Comparison of ENCODE assay signal across 9 cellular contexts in the genomic region with DNA sequence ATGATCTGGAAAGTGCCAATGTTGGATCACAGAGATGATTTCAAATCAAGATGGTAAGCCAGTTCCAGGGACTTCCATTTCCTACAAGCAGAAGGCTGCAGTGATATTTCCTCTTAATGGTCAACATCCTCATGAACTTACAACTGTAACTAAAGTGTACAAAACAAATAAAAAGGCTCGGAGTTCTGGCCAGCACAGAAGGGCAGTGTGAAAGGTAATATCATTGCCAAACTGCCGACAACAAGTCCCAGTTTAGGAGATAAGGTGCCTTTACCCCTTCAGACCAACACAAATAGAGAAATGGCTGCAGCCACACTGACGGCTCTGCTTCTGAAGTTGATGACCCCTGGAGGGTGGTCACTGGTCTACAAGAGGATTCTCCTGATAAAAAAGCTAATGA.
A peak's percentile ranks its signal among the peaks of the same experiment; 100 is the strongest.
DNase-seq lines count a peak whose midpoint lies in the region; ATAC-seq and TF ChIP-seq lines count a peak whose summit lies in the region.
"Had no signal": no experiment of that assay in that cellular context is flagged by ENCODE, and none has a peak within 500 bp of the region (broad histone marks: within the 10 kb centered on the region; RNA-seq: fewer than 3 reads in every experiment).

No MANE protein-coding gene starts in this region.

- TF ChIP-seq CTCF in Calu3 (IDR thresholded peaks at IDR 0.05; ENCODE audit: unreplicated experiment) (no peak), OCI-LY7 (conservative IDR thresholded peaks at IDR 0.05; ENCODE audit: low read length) (no peak), osteocyte (IDR thresholded peaks at IDR 0.05) (no peak), omental fat pad (IDR thresholded peaks at IDR 0.05) (no peak), H9 (conservative IDR thresholded peaks at IDR 0.05) (no peak)

- H3K56ac ChIP-seq in H9 (ENCODE audit: insufficient read length, low read depth, low read length) = no peak overlapping the region

- ATAC-seq in omental fat pad (ENCODE audit: low FRiP score) = no peak

- H3K9me2 ChIP-seq in OCI-LY7 (ENCODE audit: insufficient read depth, low read length) = no peaks in the 10 kb centered on the region

- H3K27ac Mint-ChIP-seq in Calu3 (ENCODE audit: unreplicated experiment) (peak overlapping the region; percentile 86), osteocyte (ENCODE audit: unreplicated experiment) (peak overlapping the region; percentile 91), H9 (no peak overlapping the region)

- no peak overlapping the region for H2BK5ac ChIP-seq in H9 (ENCODE audit: insufficient read length, low read length)

- H4K8ac ChIP-seq in H9 (replicated peaks; ENCODE audit: insufficient read length, low read depth, low read length) = no peak overlapping the region

- H3K9me3 Mint-ChIP-seq in Calu3 (ENCODE audit: low read depth, unreplicated experiment) (no peaks in the 10 kb centered on the region), osteocyte (ENCODE audit: unreplicated experiment) (no peaks in the 10 kb centered on the region), H9 (no peaks in the 10 kb centered on the region)

- no peak overlapping the region for H2BK12ac ChIP-seq in H9 (ENCODE audit: insufficient read length, low read depth, low read length)

- H2BK15ac ChIP-seq in H9 (ENCODE audit: low read depth, low read length) = no peak overlapping the region

- H3K4me1 ChIP-seq in OCI-LY7 (ENCODE audit: insufficient read depth, low read length, poor library complexity, severe bottlenecking) = peaks cover 100% of the 10 kb centered on the region
- H3K4me1 ChIP-seq in H9 (ENCODE audit: insufficient read depth, low read length) = peaks cover 7% of the 10 kb centered on the region

- no peaks in the 10 kb centered on the region for H3K27me3 Mint-ChIP-seq in Calu3 (ENCODE audit: unreplicated experiment)
- H3K27me3 Mint-ChIP-seq in osteocyte (ENCODE audit: unreplicated experiment) = no peaks in the 10 kb centered on the region
- no peaks in the 10 kb centered on the region for H3K27me3 Mint-ChIP-seq in H9 (ENCODE audit: low read depth)

- H2AFZ ChIP-seq in OCI-LY7 (ENCODE audit: low read length) = no peak overlapping the region
- no peak overlapping the region for H2AFZ ChIP-seq in H9 (ENCODE audit: low read length)

- no peak overlapping the region for H3K23ac ChIP-seq in H9 (ENCODE audit: insufficient read length, low read depth, low read length)

- no peaks in the 10 kb centered on the region for H3K27me3 ChIP-seq in H9 (ENCODE audit: insufficient read depth, low read length)

- no peak overlapping the region for H2BK120ac ChIP-seq in H9 (ENCODE audit: low read depth, low read length, poor library complexity, severe bottlenecking)

- in situ Hi-C loops in G401 (cut with HindIII; ENCODE audit: low sequenced_read_pairs) = no loop called here

- no peaks in the 10 kb centered on the region for H3K9me3 ChIP-seq in OCI-LY7 (ENCODE audit: low read length)
- no peaks in the 10 kb centered on the region for H3K9me3 ChIP-seq in H9 (ENCODE audit: control insufficient read depth, low read depth, low read length)

- WGBS in H9 (ENCODE audit: extremely low coverage, insufficient read length, low lambda C conversion rate) = no CpG with 5 or more reads among the region's 3 CpGs

- POLR2A ChIA-PET in OCI-LY7 (lab: Charles Lee) = interaction anchor here (0.6 kb wide), 1 partner anchor 16 kb away, joined by 3 read pairs; no protein-coding TSS in a partner anchor

- H4K5ac ChIP-seq in H9 (ENCODE audit: insufficient read length, low read depth, low read length) = no peak overlapping the region

- BruUV-seq in Calu3 (replicated peaks; lab: Mats Ljungman, UMichigan) = no TSS peak
- no TSS peak for BruUV-seq in OCI-LY7 (replicated peaks; lab: Mats Ljungman, UMichigan)

- no peak overlapping the region for H3K18ac ChIP-seq in H9 (ENCODE audit: insufficient read length, low read depth, low read length)

- CTCF ChIA-PET in Calu3 (lab: Charles Lee) = interaction anchor here (1.3 kb wide), 1 partner anchor 206 kb away, joined by 3 read pairs; no protein-coding TSS in a partner anchor
- CTCF ChIA-PET in OCI-LY7 (lab: Charles Lee; ENCODE audit: unreplicated experiment) = no interaction called here

- H3K4me2 ChIP-seq in OCI-LY7 (ENCODE audit: low read length) (peak overlapping the region; percentile 52), H9 (ENCODE audit: insufficient read depth, insufficient read length, low read length) (no peak overlapping the region)

- DNase-seq in Calu3 = no peak
- no peak for DNase-seq in OCI-LY7 (ENCODE audit: low spot score)
- DNase-seq in epithelial cell of prostate (ENCODE audit: low read depth, low spot score) = no peak
- no peak for DNase-seq in osteocyte (ENCODE audit: extremely low spot score, unreplicated experiment)
- DNase-seq in omental fat pad (ENCODE audit: low spot score) = no peak
- DNase-seq in cortex of kidney (lab: John Stamatoyannopoulos, UW) = no peak
- DNase-seq in H9 = no peak
- no peak for DNase-seq in G401 (ENCODE audit: low spot score)
- DNase-seq: occipital lobe had no signal

- H3K4ac ChIP-seq in H9 (ENCODE audit: low read depth, low read length) = no peak overlapping the region

- intact Hi-C loops in Calu3 (cut with micrococcal nuclease; ENCODE audit: unreplicated experiment) (no loop called here), OCI-LY7 (cut with micrococcal nuclease; ENCODE audit: unreplicated experiment) (no loop called here)

- H3K4me3 Mint-ChIP-seq in Calu3 (ENCODE audit: low read depth, unreplicated experiment) (peak overlapping the region; percentile 52), osteocyte (ENCODE audit: unreplicated experiment) (peak overlapping the region; percentile 57), H9 (no peak overlapping the region)

- H4K20me1 ChIP-seq in OCI-LY7 (ENCODE audit: insufficient read depth, low read length) (peaks cover 77% of the 10 kb centered on the region), H9 (ENCODE audit: control insufficient read depth, insufficient read depth, insufficient read length) (no peaks in the 10 kb centered on the region)

- H3K79me2 ChIP-seq in OCI-LY7 (ENCODE audit: insufficient read depth, low read depth, low read length) (peaks cover 100% of the 10 kb centered on the region), H9 (ENCODE audit: insufficient read depth, low read length) (no peaks in the 10 kb centered on the region)

- H2BK20ac ChIP-seq in H9 (ENCODE audit: low read depth, low read length, poor library complexity, severe bottlenecking) = no peak overlapping the region

- no peak overlapping the region for H4K91ac ChIP-seq in H9 (ENCODE audit: insufficient read length, low read depth, low read length)

- H3K79me1 ChIP-seq in H9 (ENCODE audit: insufficient read depth, low read depth, low read length, poor library complexity, severe bottlenecking) = peaks cover 3% of the 10 kb centered on the region

- no peaks in the 10 kb centered on the region for H3K23me2 ChIP-seq in H9 (ENCODE audit: insufficient read length, low read depth, low read length, poor library complexity, severe bottlenecking)

- no peak overlapping the region for H3K14ac ChIP-seq in H9 (ENCODE audit: insufficient read depth, low read length)

- H3K36me3 Mint-ChIP-seq in Calu3 (ENCODE audit: insufficient read depth, unreplicated experiment) (peaks cover 11% of the 10 kb centered on the region), osteocyte (ENCODE audit: unreplicated experiment) (peaks cover 2% of the 10 kb centered on the region), H9 (ENCODE audit: insufficient read depth in 1 of 3, low read depth in 3 of 3) (peaks cover 0 to 4% (median 3%) of the 10 kb centered on the region in 3 experiments; a peak in 2 of 7 replicates)

- H3K4me1 Mint-ChIP-seq in Calu3 (ENCODE audit: low read depth, unreplicated experiment) (peaks cover 66% of the 10 kb centered on the region), osteocyte (ENCODE audit: unreplicated experiment) (peaks cover 96% of the 10 kb centered on the region), H9 (peaks cover 21 to 28% of the 10 kb centered on the region in 2 experiments)

- no peak overlapping the region for H3K4me3 ChIP-seq in OCI-LY7 (ENCODE audit: low read depth, low read length, poor library complexity, severe bottlenecking)

- no peak overlapping the region for H3K9ac ChIP-seq in H9 (ENCODE audit: extremely low read depth, insufficient read length, low read length)

- H3T11ph ChIP-seq in H9 (ENCODE audit: low read length) = no peak overlapping the region

- no peak overlapping the region for H2AK5ac ChIP-seq in H9 (ENCODE audit: insufficient read length, low read length)

- H3K27ac ChIP-seq in OCI-LY7 (ENCODE audit: low read depth, low read length, poor library complexity, severe bottlenecking) (peak overlapping the region; percentile 32), epithelial cell of prostate (peak overlapping the region; percentile 77), H9 (ENCODE audit: insufficient read length, low read depth, low read length) (no peak overlapping the region)

- peaks cover 99% of the 10 kb centered on the region for H3K36me3 ChIP-seq in OCI-LY7 (ENCODE audit: insufficient read depth, low read length)

Comparison
In these comparisons a context has a peak if more than half of its experiments do, and no peak if none do; other contexts are left out.
1. H3K27ac Mint-ChIP-seq: peak in Calu3 (single experiment) and osteocyte (single experiment); none in H9 (0 of 3).
2. H3K4me3 Mint-ChIP-seq: peak in Calu3 (single experiment) and osteocyte (single experiment); none in H9 (0 of 2).